Comparison of ENCODE assay signal across 6 cellular contexts in genomic region chr6:30615958-30616810, GRCh38. TPM values are rescaled to one million over a fixed set of nuclear protein-coding genes. Genes with fewer than 3 reads are reported as not detected.
A peak's percentile ranks its signal among the peaks of the same experiment; 100 is the strongest.
DNase-seq lines count a peak whose midpoint lies in the region; ATAC-seq, FAIRE-seq and TF ChIP-seq lines count a peak whose summit lies in the region.

No MANE protein-coding gene starts in this region.

- DNase-seq in RWPE1 (ENCODE audit: low spot score) (no peak), endothelial cell of umbilical vein (ENCODE audit: low read depth, low spot score) (peak; percentile 43), renal cortical epithelial cell (ENCODE audit: low read depth) (peak; percentile 28)

- no peaks in the 10 kb centered on the region for H4K20me1 ChIP-seq in endothelial cell of umbilical vein (replicated peaks; ENCODE audit: control insufficient read depth, extremely low read depth, insufficient read depth, low read length)

- H3K27ac ChIP-seq in HUES6 (ENCODE audit: low read depth, low read length) (peak overlapping the region; percentile 96), RWPE1 (peak overlapping the region; percentile 89), endothelial cell of umbilical vein (ENCODE audit: insufficient read depth, low read depth, low read length) (peak overlapping the region; percentile 86)

- no peaks in the 10 kb centered on the region for H3K27me3 ChIP-seq in HUES6 (ENCODE audit: control insufficient read depth, insufficient read depth, low read length)
- no peaks in the 10 kb centered on the region for H3K27me3 ChIP-seq in endothelial cell of umbilical vein (ENCODE audit: control insufficient read depth in 2 of 2, insufficient read depth in 2 of 2, low read length in 2 of 2)

- peaks cover 23% of the 10 kb centered on the region for H3K4me1 ChIP-seq in HUES6 (ENCODE audit: control insufficient read depth, insufficient read depth, low read length)
- peaks cover 21% of the 10 kb centered on the region for H3K4me1 ChIP-seq in endothelial cell of umbilical vein (ENCODE audit: control insufficient read depth, extremely low read depth, insufficient read depth, low read length)

- H3K9ac ChIP-seq in HUES6 (ENCODE audit: low read length) (peak overlapping the region; percentile 98), endothelial cell of umbilical vein (replicated peaks; ENCODE audit: extremely low read depth, insufficient read depth, low read length) (peak overlapping the region; percentile 99)

- H3K36me3 ChIP-seq in HUES6 (ENCODE audit: control insufficient read depth, insufficient read depth, low read length) (peaks cover 42% of the 10 kb centered on the region), endothelial cell of umbilical vein (ENCODE audit: control insufficient read depth in 2 of 2, extremely low read depth in 1 of 2, insufficient read depth in 2 of 2, low read length in 2 of 2) (peaks cover 2 to 7% of the 10 kb centered on the region in 2 experiments)

- no peak overlapping the region for H2AFZ ChIP-seq in endothelial cell of umbilical vein (ENCODE audit: low read depth, low read length)

- H3K9me3 ChIP-seq in HUES6 (ENCODE audit: control insufficient read depth, insufficient read depth, low read depth, low read length) (no peaks in the 10 kb centered on the region), endothelial cell of umbilical vein (replicated peaks; ENCODE audit: control insufficient read depth, insufficient read depth, low read length) (no peaks in the 10 kb centered on the region)

- ATAC-seq in HG03571 (IDR thresholded peaks at IDR 0.05; ENCODE audit: unreplicated experiment) (no peak), GM19324 (IDR thresholded peaks at IDR 0.05; ENCODE audit: low FRiP score, unreplicated experiment) (no peak)

- TF ChIP-seq CTCF in RWPE1 (conservative IDR thresholded peaks at IDR 0.05; ENCODE audit: low read depth) (no peak), endothelial cell of umbilical vein (IDR thresholded peaks at IDR 0.05; ENCODE audit: extremely low read depth in 1 of 2, insufficient read depth in 1 of 2, low read depth in 1 of 2, low read length in 2 of 2) (no peak)

- H3K79me2 ChIP-seq in endothelial cell of umbilical vein (ENCODE audit: control insufficient read depth, insufficient read depth, low read length), result peaks cover 38% of the 10 kb centered on the region

- intact Hi-C loops in endothelial cell of umbilical vein (cut with micrococcal nuclease), result loop anchor here (1.0 kb wide), 2 partner anchors 57 to 100 kb away; partner anchors contain the start of gene DHX16

- POLR2A ChIA-PET in RWPE1 (lab: Yijun Ruan, JAX; ENCODE audit: low non-redundant PET) (interaction anchor here (0.5 to 0.6 kb wide), 2 partner anchors 57 to 123 kb away, joined by 3 read pairs; no protein-coding TSS in a partner anchor), endothelial cell of umbilical vein (lab: Charles Lee) (interaction anchor here (1.5 kb wide), 1 partner anchor 101 kb away, joined by 9 read pairs; the partner anchor contains the start of gene MDC1)

- H3K4me3 ChIP-seq in HUES6 (ENCODE audit: low read depth, low read length) (peak overlapping the region; percentile 82), endothelial cell of umbilical vein (replicated peaks in 1 of 3; ENCODE audit: insufficient read depth in 1 of 3, low read depth in 1 of 3, low read length in 3 of 3) (peak overlapping the region; percentile 51 to 84 (median 65))

- no TSS peak for BruUV-seq in endothelial cell of umbilical vein (replicated peaks; lab: Mats Ljungman, UMichigan)

- H3K9me1 ChIP-seq in endothelial cell of umbilical vein (replicated peaks; ENCODE audit: control insufficient read depth, extremely low read depth, insufficient read depth, low read length), result no peaks in the 10 kb centered on the region

- dilution Hi-C loops in endothelial cell of umbilical vein (cut with MboI; ENCODE audit: extremely low pct_ligation_motif_present, low sequenced_read_pairs), result no loop called here

- TF ChIP-seq POLR2A in endothelial cell of umbilical vein (IDR thresholded peaks at IDR 0.05; ENCODE audit: low read depth, low read length), result no peak

- H3K4me2 ChIP-seq in endothelial cell of umbilical vein (ENCODE audit: insufficient read depth, low read length), result peak overlapping the region; percentile 99

- FAIRE-seq in endothelial cell of umbilical vein (lab: Jason Lieb, UNC), result no peak

- CTCF ChIA-PET in RWPE1 (lab: Yijun Ruan, JAX) (interaction anchor here (0.8 kb wide), 1 partner anchor 125 kb away, joined by 3 read pairs; no protein-coding TSS in a partner anchor), endothelial cell of umbilical vein (lab: Charles Lee) (interaction anchor here (2.0 to 4.5 kb wide), 3 partner anchors 19 to 134 kb away, joined by 5 to 44 read pairs (median 6); no protein-coding TSS in a partner anchor)

TF ChIP-seq in endothelial cell of umbilical vein, 7 proteins besides CTCF, POLR2A, EP300 and RAD21:
- no peak for TF ChIP-seq JUN (IDR thresholded peaks at IDR 0.05; ENCODE audit: borderline replicate concordance, insufficient read depth, insufficient read length, low read depth)
- TF ChIP-seq POLR2AphosphoS5 (IDR thresholded peaks at IDR 0.05; ENCODE audit: insufficient read depth, low read depth, low read length), result peak; percentile 54
TF ChIP-seq in endothelial cell of umbilical vein: peak in this region for 1.

RNA-seq across cellular contexts. Expression of gene PPP1R10, which starts 0.9 kb away (rescaled TPM):
- total RNA-seq in endothelial cell of umbilical vein (75.1 and 88.3 TPM in 2 replicates), renal cortical epithelial cell (6.1 and 30.3 TPM in 2 replicates)
- 19.2 and 20.3 TPM in 2 replicates for polyA plus RNA-seq in endothelial cell of umbilical vein
- polyA plus RNA-seq in endothelial cell of umbilical vein (2011; cell fraction: cytosol; rRNA removed), result 14.5 and 15.8 TPM in 2 replicates
- polyA plus RNA-seq in endothelial cell of umbilical vein (2011; cell fraction: nucleus; rRNA removed), result 75.7 and 89.5 TPM in 2 replicates
- 34.0 and 45.9 TPM in 2 replicates for polyA plus RNA-seq in endothelial cell of umbilical vein (2012)
- 142 and 159 TPM in 2 replicates for polyA minus RNA-seq in endothelial cell of umbilical vein
- 27.1 TPM for polyA minus RNA-seq in endothelial cell of umbilical vein (2011; cell fraction: cytosol; rRNA and poly(A)+ RNA removed)
- 244 and 248 TPM in 2 replicates for polyA minus RNA-seq in endothelial cell of umbilical vein (2011; cell fraction: nucleus; rRNA and poly(A)+ RNA removed)

RNA-seq across cellular contexts. Expression of gene MRPS18B, which starts 1.5 kb away (rescaled TPM):
- 32.6 and 33.7 TPM in 2 replicates for total RNA-seq in endothelial cell of umbilical vein
- polyA plus RNA-seq in endothelial cell of umbilical vein, result 47.3 and 49.1 TPM in 2 replicates
- 53.2 and 55.1 TPM in 2 replicates for polyA plus RNA-seq in endothelial cell of umbilical vein (2011; cell fraction: cytosol; rRNA removed)
- polyA plus RNA-seq in endothelial cell of umbilical vein (2011; cell fraction: nucleus; rRNA removed), result 15.2 and 17.5 TPM in 2 replicates
- 28.9 and 34.9 TPM in 2 replicates for polyA plus RNA-seq in endothelial cell of umbilical vein (2012)
- 44.6 and 46.7 TPM in 2 replicates for polyA minus RNA-seq in endothelial cell of umbilical vein
- polyA minus RNA-seq in endothelial cell of umbilical vein (2011; cell fraction: cytosol; rRNA and poly(A)+ RNA removed), result 95.8 TPM
- 8.5 and 16.6 TPM in 2 replicates for polyA minus RNA-seq in endothelial cell of umbilical vein (2011; cell fraction: nucleus; rRNA and poly(A)+ RNA removed)
- 31.0 and 60.4 TPM in 2 replicates for total RNA-seq in renal cortical epithelial cell

RNA-seq across cellular contexts. Expression of gene ATAT1, which starts 10.5 kb away (rescaled TPM):
- total RNA-seq in endothelial cell of umbilical vein (18.4 and 20.2 TPM in 2 replicates), renal cortical epithelial cell (7.6 and 7.8 TPM in 2 replicates)
- polyA plus RNA-seq in endothelial cell of umbilical vein, result 17.4 and 19.4 TPM in 2 replicates
- 11.8 and 15.1 TPM in 2 replicates for polyA plus RNA-seq in endothelial cell of umbilical vein (2011; cell fraction: cytosol; rRNA removed)
- 85.2 and 95.7 TPM in 2 replicates for polyA plus RNA-seq in endothelial cell of umbilical vein (2011; cell fraction: nucleus; rRNA removed)
- polyA plus RNA-seq in endothelial cell of umbilical vein (2012), result 18.1 and 18.3 TPM in 2 replicates
- 13.5 and 23.0 TPM in 2 replicates for polyA minus RNA-seq in endothelial cell of umbilical vein
- polyA minus RNA-seq in endothelial cell of umbilical vein (2011; cell fraction: cytosol; rRNA and poly(A)+ RNA removed), result not detected
- polyA minus RNA-seq in endothelial cell of umbilical vein (2011; cell fraction: nucleus; rRNA and poly(A)+ RNA removed), result 23.2 and 23.4 TPM in 2 replicates

RNA-seq across cellular contexts. Expression of gene C6orf136, which starts 30.7 kb away (rescaled TPM):
- 18.5 and 21.0 TPM in 2 replicates for total RNA-seq in endothelial cell of umbilical vein
- polyA plus RNA-seq in endothelial cell of umbilical vein, result 19.1 and 20.2 TPM in 2 replicates
- 12.3 and 13.2 TPM in 2 replicates for polyA plus RNA-seq in endothelial cell of umbilical vein (2011; cell fraction: cytosol; rRNA removed)
- polyA plus RNA-seq in endothelial cell of umbilical vein (2011; cell fraction: nucleus; rRNA removed), result 41.5 and 46.2 TPM in 2 replicates
- 11.7 and 11.9 TPM in 2 replicates for polyA plus RNA-seq in endothelial cell of umbilical vein (2012)
- polyA minus RNA-seq in endothelial cell of umbilical vein, result 17.4 and 17.5 TPM in 2 replicates
- polyA minus RNA-seq in endothelial cell of umbilical vein (2011; cell fraction: cytosol; rRNA and poly(A)+ RNA removed), result 9.0 TPM
- 8.1 and 11.1 TPM in 2 replicates for polyA minus RNA-seq in endothelial cell of umbilical vein (2011; cell fraction: nucleus; rRNA and poly(A)+ RNA removed)
- total RNA-seq in renal cortical epithelial cell, result 6.9 and 7.3 TPM in 2 replicates

RNA-seq across cellular contexts. Expression of gene ABCF1, which starts 44.9 kb away (rescaled TPM):
- total RNA-seq in endothelial cell of umbilical vein (55.8 and 60.3 TPM in 2 replicates), renal cortical epithelial cell (40.1 and 77.8 TPM in 2 replicates)
- 29.0 and 34.0 TPM in 2 replicates for polyA plus RNA-seq in endothelial cell of umbilical vein
- polyA plus RNA-seq in endothelial cell of umbilical vein (2011; cell fraction: cytosol; rRNA removed), result 37.2 and 42.3 TPM in 2 replicates
- 73.9 and 111 TPM in 2 replicates for polyA plus RNA-seq in endothelial cell of umbilical vein (2011; cell fraction: nucleus; rRNA removed)
- polyA plus RNA-seq in endothelial cell of umbilical vein (2012), result 53.7 and 54.0 TPM in 2 replicates
- polyA minus RNA-seq in endothelial cell of umbilical vein, result 48.1 and 55.2 TPM in 2 replicates
- 50.5 TPM for polyA minus RNA-seq in endothelial cell of umbilical vein (2011; cell fraction: cytosol; rRNA and poly(A)+ RNA removed)
- polyA minus RNA-seq in endothelial cell of umbilical vein (2011; cell fraction: nucleus; rRNA and poly(A)+ RNA removed), result 23.3 and 30.2 TPM in 2 replicates
